In the genomic region with DNA sequence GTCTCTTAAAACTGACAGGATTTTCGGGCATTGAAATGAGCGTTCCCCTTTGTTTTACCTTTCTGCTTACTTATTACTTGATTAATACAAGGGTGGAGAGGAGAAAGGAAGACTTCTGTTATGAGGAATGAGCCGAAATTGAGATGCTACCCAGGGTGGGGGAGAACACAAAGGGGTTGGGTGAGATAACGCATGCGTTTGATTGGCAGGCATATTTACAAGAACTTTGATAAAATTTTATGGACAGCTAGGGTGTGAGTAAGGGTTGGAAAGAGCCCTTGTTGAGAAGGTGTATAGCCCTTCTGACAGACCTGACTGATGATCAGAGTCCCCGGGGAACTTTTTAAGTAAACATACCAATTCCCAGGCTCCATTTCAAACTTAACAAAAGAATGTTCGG, we compare ENCODE assay signal across 8 cellular contexts. TPM values are rescaled to one million over a fixed set of nuclear protein-coding genes. Genes with fewer than 3 reads are reported as not detected.
A peak's percentile ranks its signal among the peaks of the same experiment; 100 is the strongest.
DNase-seq lines count a peak whose midpoint lies in the region; ATAC-seq, FAIRE-seq and TF ChIP-seq lines count a peak whose summit lies in the region.

No MANE protein-coding gene starts in this region.

- H3K79me2 ChIP-seq in GM12878 (ENCODE audit: control insufficient read depth, insufficient read depth, low read length) = peaks cover 58% of the 10 kb centered on the region

- peak overlapping the region; percentile 74 for H3K4me2 ChIP-seq in GM12878 (ENCODE audit: control insufficient read depth, insufficient read depth)

- peak overlapping the region; percentile 90 for H3K27ac ChIP-seq in GM12878 (ENCODE audit: control insufficient read depth, insufficient read depth)

- CTCF ChIA-PET in GM12878 (lab: Yijun Ruan, JAX) = no interaction called here

- in situ Hi-C loops in GM12878 (cut with MboI) = no loop called here

- H3K4me1 ChIP-seq in GM12878 (ENCODE audit: control insufficient read depth, insufficient read depth, low read length) = no peaks in the 10 kb centered on the region; the same call in 1 of the 2 replicates

- ATAC-seq in GM12878 (no peak), HG03354 (IDR thresholded peaks at IDR 0.05; ENCODE audit: poor library complexity, severe bottlenecking, unreplicated experiment) (no peak), GM21723 (IDR thresholded peaks at IDR 0.05; ENCODE audit: unreplicated experiment) (no peak), GM19463 (IDR thresholded peaks at IDR 0.05; ENCODE audit: unreplicated experiment) (no peak)

- no peak for TF ChIP-seq EP300 in GM12878 (IDR thresholded peaks at IDR 0.05; ENCODE audit: borderline replicate concordance in 1 of 2, control insufficient read depth in 1 of 2, low read depth in 2 of 2, low read length in 2 of 2)

- RAD21 ChIA-PET in GM12878 (lab: Charles Lee; ENCODE audit: unreplicated experiment) = interaction anchor here (1.0 kb wide), 1 partner anchor 64 kb away, joined by 3 read pairs; no protein-coding TSS in a partner anchor

- TF ChIP-seq CTCF in GM10266 (IDR thresholded peaks at IDR 0.05; ENCODE audit: control insufficient read depth, insufficient read depth, low read depth, missing control alignments) = no peak
- TF ChIP-seq CTCF in GM12878 (IDR thresholded peaks at IDR 0.05 in 2 of 3, conservative IDR thresholded peaks at IDR 0.05 in 1 of 3; ENCODE audit: control insufficient read depth in 2 of 3, extremely low read depth in 1 of 3, insufficient read depth in 1 of 3, low read depth in 3 of 3, low read length in 3 of 3) = no peak

- no peak overlapping the region for H2AFZ ChIP-seq in GM12878 (ENCODE audit: control insufficient read depth, low read depth, low read length)

- peaks cover 0 to 6% of the 10 kb centered on the region in 2 experiments; a peak in 1 of 4 replicates for H3K36me3 ChIP-seq in GM12878 (ENCODE audit: control insufficient read depth in 2 of 2, insufficient read depth in 2 of 2, low read length in 1 of 2)

- WGBS in GM12878 (ENCODE audit: insufficient coverage, insufficient replicate concordance, low lambda C conversion rate, missing lambda C conversion rate) = 11% methylated on average over 7 of the region's 7 CpGs

- BruUV-seq in GM12878 (replicated peaks; lab: Mats Ljungman, UMichigan) = no TSS peak

- intact Hi-C loops in GM12878 (cut with micrococcal nuclease; ENCODE audit: unreplicated experiment) = loop anchor here (2.0 kb wide), 2 partner anchors 75 to 151 kb away; partner anchors contain the start of genes RNF125 and TRAPPC8

- no peak for TF ChIP-seq POLR2A in GM12878 (IDR thresholded peaks at IDR 0.05; ENCODE audit: low read depth, low read length)

- H3K27me3 ChIP-seq in GM12878 (replicated peaks in 1 of 2; ENCODE audit: control insufficient read depth in 2 of 2, insufficient read depth in 2 of 2, low read length in 1 of 2) = no peaks in the 10 kb centered on the region

- peak overlapping the region; percentile 81 for H3K4me3 ChIP-seq in Jurkat, Clone E6-1 (ENCODE audit: low read length)
- H3K4me3 ChIP-seq in GM12878 = peak overlapping the region; percentile 86

- peak; percentile 29 for DNase-seq in GM10266 (ENCODE audit: extremely low spot score)
- no peak for DNase-seq in Jurkat, Clone E6-1 (ENCODE audit: low read depth, low spot score)
- no peak for DNase-seq in GM12878 (ENCODE audit: low read depth, low spot score)
- DNase-seq in lung microvascular endothelial cell (ENCODE audit: low read depth in 2 of 2) = peak; percentile 46 to 48
- DNase-seq in cerebellum (ENCODE audit: low spot score) = no peak

- H3K9me3 ChIP-seq in GM12878 (replicated peaks; ENCODE audit: control insufficient read depth, insufficient read depth, low read length) = no peaks in the 10 kb centered on the region

- no peaks in the 10 kb centered on the region for H4K20me1 ChIP-seq in GM12878 (ENCODE audit: control insufficient read depth, insufficient read depth)

- peak overlapping the region; percentile 86 for H3K9ac ChIP-seq in GM12878 (ENCODE audit: control insufficient read depth, insufficient read depth, low read length)

- peak; percentile 27 for FAIRE-seq in GM12878 (lab: Jason Lieb, UNC)

- no peak for TF ChIP-seq RAD21 in GM12878 (IDR thresholded peaks at IDR 0.05; ENCODE audit: insufficient read depth, low read depth, low read length)

- SMC1A ChIA-PET in GM12878 (lab: Charles Lee; ENCODE audit: uncharacterized antibody, unreplicated experiment) = no interaction called here

- POLR2A ChIA-PET in GM12878 (lab: Charles Lee) = interaction anchor here (1.0 kb wide), 1 partner anchor 12 kb away, joined by 6 read pairs; no protein-coding TSS in a partner anchor

TF ChIP-seq in GM12878, 131 proteins besides CTCF, POLR2A, EP300 and RAD21 (continues in another document):
- TF ChIP-seq, protein P1, sequence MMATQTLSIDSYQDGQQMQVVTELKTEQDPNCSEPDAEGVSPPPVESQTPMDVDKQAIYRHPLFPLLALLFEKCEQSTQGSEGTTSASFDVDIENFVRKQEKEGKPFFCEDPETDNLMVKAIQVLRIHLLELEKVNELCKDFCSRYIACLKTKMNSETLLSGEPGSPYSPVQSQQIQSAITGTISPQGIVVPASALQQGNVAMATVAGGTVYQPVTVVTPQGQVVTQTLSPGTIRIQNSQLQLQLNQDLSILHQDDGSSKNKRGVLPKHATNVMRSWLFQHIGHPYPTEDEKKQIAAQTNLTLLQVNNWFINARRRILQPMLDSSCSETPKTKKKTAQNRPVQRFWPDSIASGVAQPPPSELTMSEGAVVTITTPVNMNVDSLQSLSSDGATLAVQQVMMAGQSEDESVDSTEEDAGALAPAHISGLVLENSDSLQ (IDR thresholded peaks at IDR 0.05) = peak; percentile 94
- no peak for TF ChIP-seq FOXK2 (IDR thresholded peaks at IDR 0.05)
- TF ChIP-seq RFX5 (IDR thresholded peaks at IDR 0.05; ENCODE audit: low read depth, low read length) = no peak
- TF ChIP-seq, protein P2, sequence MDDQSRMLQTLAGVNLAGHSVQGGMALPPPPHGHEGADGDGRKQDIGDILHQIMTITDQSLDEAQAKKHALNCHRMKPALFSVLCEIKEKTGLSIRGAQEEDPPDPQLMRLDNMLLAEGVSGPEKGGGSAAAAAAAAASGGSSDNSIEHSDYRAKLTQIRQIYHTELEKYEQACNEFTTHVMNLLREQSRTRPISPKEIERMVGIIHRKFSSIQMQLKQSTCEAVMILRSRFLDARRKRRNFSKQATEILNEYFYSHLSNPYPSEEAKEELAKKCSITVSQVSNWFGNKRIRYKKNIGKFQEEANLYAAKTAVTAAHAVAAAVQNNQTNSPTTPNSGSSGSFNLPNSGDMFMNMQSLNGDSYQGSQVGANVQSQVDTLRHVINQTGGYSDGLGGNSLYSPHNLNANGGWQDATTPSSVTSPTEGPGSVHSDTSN (IDR thresholded peaks at IDR 0.05; ENCODE audit: insufficient replicate concordance, low read depth, low read length) = peak; percentile 77
- TF ChIP-seq E2F8 (IDR thresholded peaks at IDR 0.05; ENCODE audit: low read depth, partially characterized antibody) = no peak
- TF ChIP-seq CREB1 (IDR thresholded peaks at IDR 0.05; ENCODE audit: low read depth) = no peak
- TF ChIP-seq RELA (IDR thresholded peaks at IDR 0.05; ENCODE audit: borderline replicate concordance, partially characterized antibody) = no peak
- TF ChIP-seq CHD1 (IDR thresholded peaks at IDR 0.05; ENCODE audit: low read depth, low read length) = no peak

RNA-seq across cellular contexts. Expression of gene RNF138, which starts 1.8 kb away (rescaled TPM):
- 77.2 TPM for polyA plus RNA-seq in Jurkat, Clone E6-1 (2012; ENCODE audit: insufficient read depth, insufficient read length)
- total RNA-seq in GM12878 (2013; cell fraction: nucleolus; rRNA removed) = 19.7 and 21.5 TPM in 2 replicates
- total RNA-seq in GM12878 (2014; rRNA removed) = 53.0 and 56.9 TPM in 2 replicates
- total RNA-seq in GM12878 (2014; rRNA removed; fragmentation: Illumina TruSeq; extraction: Trizol) = 44.6 and 45.8 TPM in 2 replicates
- 52.7 and 55.2 TPM in 2 replicates for total RNA-seq in GM12878 (2021)
- polyA plus RNA-seq in GM12878 (2011; ENCODE audit: low read depth) = 8.9 TPM
- 31.7 and 34.4 TPM in 2 replicates for polyA plus RNA-seq in GM12878 (2011; rRNA removed)
- 23.8 and 32.5 TPM in 2 replicates for polyA plus RNA-seq in GM12878 (2011; cell fraction: cytosol; rRNA removed)
- polyA plus RNA-seq in GM12878 (2011; cell fraction: nucleus; rRNA removed) = 17.0 and 24.8 TPM in 2 replicates
- 20.8 and 29.5 TPM in 2 replicates for polyA plus RNA-seq in GM12878 (2012)
- polyA plus RNA-seq in GM12878 (2014; fragmentation: Illumina TruSeq; extraction: Trizol) = 34.4 and 46.7 TPM in 2 replicates
- polyA plus RNA-seq in GM12878 (2014; fragmentation: Nextera tagmentation; extraction: Ambion mirVana) = 10 to 100 TPM; 24.2 to 27.8 TPM
- polyA plus RNA-seq in GM12878 (2014; rRNA removed) = 33.2 and 40.1 TPM in 2 replicates
- 10 to 100 TPM; 65.9 to 75.2 TPM for polyA plus RNA-seq in GM12878 (2016; fragmentation: Nextera tagmentation; extraction: Ambion mirVana)
- polyA minus RNA-seq in GM12878 (2011; rRNA and poly(A)+ RNA removed) = 39.6 and 43.2 TPM in 2 replicates
- polyA minus RNA-seq in GM12878 (2011; cell fraction: cytosol; rRNA and poly(A)+ RNA removed) = 38.9 and 53.2 TPM in 2 replicates
- polyA minus RNA-seq in GM12878 (2011; cell fraction: nucleus; rRNA and poly(A)+ RNA removed) = 16.2 and 32.3 TPM in 2 replicates
- total RNA-seq in lung microvascular endothelial cell = 26.4 and 28.0 TPM in 2 replicates
- 47.6 TPM for total RNA-seq in cerebellum

Comparison
In these comparisons a context has a peak if more than half of its experiments do, and no peak if none do; other contexts are left out.
1. DNase-seq: peak in GM10266 (single experiment) and lung microvascular endothelial cell (2 of 2); none in Jurkat, Clone E6-1 (single experiment), GM12878 (single experiment) and cerebellum (single experiment).